In the genomic region with DNA sequence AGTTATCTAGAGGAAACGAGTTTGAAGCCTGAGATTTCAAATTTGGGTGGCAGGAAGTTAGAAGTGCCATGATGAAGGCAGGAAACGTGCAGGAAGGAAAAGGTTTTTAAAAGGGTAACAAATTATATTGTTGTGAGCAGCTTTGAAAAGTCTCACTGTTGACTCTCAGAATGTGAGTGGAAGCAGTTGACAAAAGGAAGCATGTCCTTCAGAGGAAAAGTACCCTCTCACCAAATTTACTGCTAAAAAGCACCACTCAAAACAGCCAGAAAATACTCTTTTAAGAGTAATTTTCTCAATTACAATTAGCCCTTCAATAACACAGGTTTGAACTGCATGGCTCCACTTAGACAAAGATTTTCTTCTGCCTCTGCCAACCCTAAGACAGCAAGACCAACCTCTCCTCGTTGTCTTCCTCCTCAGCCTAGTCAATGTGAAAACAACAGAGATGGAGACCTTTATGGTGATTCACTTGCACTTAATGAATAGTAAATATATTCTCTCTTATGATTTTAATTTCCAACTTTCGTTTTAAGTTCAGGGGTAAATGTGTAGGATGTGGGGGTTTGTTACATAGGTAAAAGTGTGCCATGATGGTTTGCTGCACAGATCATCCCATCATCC, we compare ENCODE assay signal across 21 cellular contexts.
DNase-seq lines count a peak whose midpoint lies in the region; ATAC-seq, FAIRE-seq and TF ChIP-seq lines count a peak whose summit lies in the region.
"Had no signal": no experiment of that assay in that cellular context is flagged by ENCODE, and none has a peak within 500 bp of the region (broad histone marks: within the 10 kb centered on the region; RNA-seq: fewer than 3 reads in every experiment).

No MANE protein-coding gene starts in this region.

- DNase-seq in activated CD4-positive, alpha-beta T cell treated with anti-CD3 and anti-CD28 coated beads, Interleukin-2, amount 10 ng/mL, durations not matched to agents 7 days and 5 days = peak; percentile 12
- no peak for DNase-seq in activated CD4-positive, alpha-beta T cell treated with anti-CD3 and anti-CD28 coated beads, Interleukin-2, amount 50 U/mL, for 4 hours
- DNase-seq in Karpas-422 (no peak), cerebellar cortex (ENCODE audit: low spot score) (no peak), GM19239 (ENCODE audit: insufficient read length, low spot score) (no peak)
- no peak for DNase-seq in activated naive CD4-positive, alpha-beta T cell treated with anti-CD3 and anti-CD28 coated beads, Interleukin-2, amount 50 U/mL, for 72 hours (ENCODE audit: low spot score in 2 of 2)
- DNase-seq: activated CD4-positive, alpha-beta T cell treated with anti-CD3 and anti-CD28 coated beads for 4 hours; activated gamma-delta T cell; hippocampal formation; left cardiac atrium; NCI-H2081 treated with DMSO at 0.1 percent for 48 hours; ovary; SHP77; stimulated activated CD4-positive, alpha-beta T cell treated with anti-CD3 and anti-CD28 coated beads, Interleukin-4, amount 100 ng/mL, for 24 hours; transverse colon had no signal

- POLR2A ChIA-PET in activated CD4-positive, alpha-beta T cell treated with anti-CD3 and anti-CD28 coated beads, Interleukin-2, amount 10 ng/mL, durations not matched to agents 7 days and 5 days (lab: Charles Lee) = no interaction called here

- H2AFZ ChIP-seq in Karpas-422 (ENCODE audit: low read length) (peak overlapping the region; percentile 74; the same call in 1 of the 2 replicates), neural cell (ENCODE audit: low read depth, low read length) (no peak overlapping the region)

- H3K4me2 ChIP-seq in Karpas-422 (ENCODE audit: low read depth, low read length, poor library complexity, severe bottlenecking) (no peak overlapping the region), neural cell (ENCODE audit: low read length) (no peak overlapping the region)

- FAIRE-seq in GM19239 (lab: Jason Lieb, UNC) = no peak
- FAIRE-seq: D721Med, HTR-8/SVneo had no signal

- H3K27me3 Mint-ChIP-seq in activated CD4-positive, alpha-beta T cell treated with anti-CD3 and anti-CD28 coated beads, Interleukin-2, amount 10 ng/mL, durations not matched to agents 7 days and 5 days = no peaks in the 10 kb centered on the region

- no peaks in the 10 kb centered on the region for H4K20me1 ChIP-seq in Karpas-422 (ENCODE audit: insufficient read depth, low read depth, low read length)
- H4K20me1 ChIP-seq in neural cell (ENCODE audit: insufficient read depth) = no peaks in the 10 kb centered on the region

- H3K27ac ChIP-seq in Karpas-422 (ENCODE audit: low read length) (no peak overlapping the region), neural cell (ENCODE audit: low read length) (peak overlapping the region; percentile 44)
- H3K27ac ChIP-seq: breast epithelium, ovary, transverse colon had no signal

- ATAC-seq in activated naive CD4-positive, alpha-beta T cell treated with anti-CD3 and anti-CD28 coated beads, Interleukin-2, amount 50 U/mL, for 72 hours = peak; percentile 62 to 88
- no peak for ATAC-seq in GM21529 (IDR thresholded peaks at IDR 0.05; ENCODE audit: unreplicated experiment)
- ATAC-seq: HCT116, left cardiac atrium had no signal

- H3K9me3 ChIP-seq in Karpas-422 (ENCODE audit: low read length) = no peaks in the 10 kb centered on the region
- no peaks in the 10 kb centered on the region for H3K9me3 ChIP-seq in neural cell (ENCODE audit: low read length)
- H3K9me3 ChIP-seq: breast epithelium, ovary, transverse colon had no signal

- TF ChIP-seq RAD21 in neural cell (conservative IDR thresholded peaks at IDR 0.05) = no peak

- peaks cover 7% of the 10 kb centered on the region for H3K9me3 Mint-ChIP-seq in activated CD4-positive, alpha-beta T cell treated with anti-CD3 and anti-CD28 coated beads, Interleukin-2, amount 10 ng/mL, durations not matched to agents 7 days and 5 days
- H3K9me3 Mint-ChIP-seq in activated naive CD4-positive, alpha-beta T cell treated with anti-CD3 and anti-CD28 coated beads, Interleukin-2, amount 50 U/mL, for 72 hours = peaks cover 3 to 16% of the 10 kb centered on the region in 2 donors

- peak overlapping the region; percentile 92 for H3K27ac Mint-ChIP-seq in activated CD4-positive, alpha-beta T cell treated with anti-CD3 and anti-CD28 coated beads, Interleukin-2, amount 10 ng/mL, durations not matched to agents 7 days and 5 days
- peak overlapping the region; percentile 83 to 90 for H3K27ac Mint-ChIP-seq in activated naive CD4-positive, alpha-beta T cell treated with anti-CD3 and anti-CD28 coated beads, Interleukin-2, amount 50 U/mL, for 72 hours

- no peaks in the 10 kb centered on the region for H3K79me2 ChIP-seq in Karpas-422 (ENCODE audit: low read length)
- H3K79me2 ChIP-seq in neural cell (replicated peaks; ENCODE audit: insufficient read depth, low read length) = no peaks in the 10 kb centered on the region

- H3K4me1 Mint-ChIP-seq in activated CD4-positive, alpha-beta T cell treated with anti-CD3 and anti-CD28 coated beads, Interleukin-2, amount 10 ng/mL, durations not matched to agents 7 days and 5 days = peaks cover 22% of the 10 kb centered on the region

- no peaks in the 10 kb centered on the region for H3K36me3 ChIP-seq in Karpas-422 (ENCODE audit: insufficient read depth, low read length)
- H3K36me3 ChIP-seq in neural cell (ENCODE audit: insufficient read depth, low read length) = no peaks in the 10 kb centered on the region
- H3K36me3 ChIP-seq: breast epithelium, ovary, transverse colon had no signal

- H3K27me3 ChIP-seq in Karpas-422 (ENCODE audit: low read length) = no peaks in the 10 kb centered on the region
- H3K27me3 ChIP-seq in neural cell (ENCODE audit: insufficient read depth, low read depth, low read length) = no peaks in the 10 kb centered on the region
- H3K27me3 ChIP-seq: breast epithelium, ovary, transverse colon had no signal

- TF ChIP-seq CTCF in neural cell (IDR thresholded peaks at IDR 0.05; ENCODE audit: poor library complexity, severe bottlenecking) = no peak

- H3K4me3 Mint-ChIP-seq in activated CD4-positive, alpha-beta T cell treated with anti-CD3 and anti-CD28 coated beads, Interleukin-2, amount 10 ng/mL, durations not matched to agents 7 days and 5 days = no peak overlapping the region

- no peak for TF ChIP-seq EP300 in neural cell (conservative IDR thresholded peaks at IDR 0.05; ENCODE audit: poor library complexity, severe bottlenecking)

- H3K36me3 Mint-ChIP-seq in activated CD4-positive, alpha-beta T cell treated with anti-CD3 and anti-CD28 coated beads, Interleukin-2, amount 10 ng/mL, durations not matched to agents 7 days and 5 days (ENCODE audit: low read depth) = peaks cover 4% of the 10 kb centered on the region
- no peaks in the 10 kb centered on the region for H3K36me3 Mint-ChIP-seq in activated naive CD4-positive, alpha-beta T cell treated with anti-CD3 and anti-CD28 coated beads, Interleukin-2, amount 50 U/mL, for 72 hours

- no peaks in the 10 kb centered on the region; the same call in 1 of the 2 replicates for H3K4me1 ChIP-seq in Karpas-422 (ENCODE audit: low read length)
- H3K4me1 ChIP-seq: breast epithelium, transverse colon had no signal

- H3K9me2 ChIP-seq in Karpas-422 (replicated peaks; ENCODE audit: insufficient read depth, low read length) = no peaks in the 10 kb centered on the region
- no peaks in the 10 kb centered on the region for H3K9me2 ChIP-seq in neural cell (ENCODE audit: insufficient read depth, low read length)

- CTCF ChIA-PET in activated CD4-positive, alpha-beta T cell treated with anti-CD3 and anti-CD28 coated beads, Interleukin-2, amount 10 ng/mL, durations not matched to agents 7 days and 5 days (lab: Charles Lee) = interaction anchor here (0.6 to 1.1 kb wide), 2 partner anchors 25 to 439 kb away, joined by 4 to 5 read pairs; no protein-coding TSS in a partner anchor

- H3K9ac ChIP-seq in Karpas-422 (ENCODE audit: low read length) (no peak overlapping the region), neural cell (ENCODE audit: low read length) (no peak overlapping the region)

- H3K4me3 ChIP-seq in Karpas-422 (ENCODE audit: low read length) (no peak overlapping the region), neural cell (ENCODE audit: low read length) (no peak overlapping the region)
- H3K4me3 ChIP-seq: breast epithelium, ovary, transverse colon had no signal

- H3F3A ChIP-seq in neural cell (ENCODE audit: insufficient read depth, low read length, poor library complexity, severe bottlenecking) = no peaks in the 10 kb centered on the region

TF ChIP-seq in neural cell, 6 proteins besides CTCF, POLR2A, EP300 and RAD21:
- TF ChIP-seq, protein P1, sequence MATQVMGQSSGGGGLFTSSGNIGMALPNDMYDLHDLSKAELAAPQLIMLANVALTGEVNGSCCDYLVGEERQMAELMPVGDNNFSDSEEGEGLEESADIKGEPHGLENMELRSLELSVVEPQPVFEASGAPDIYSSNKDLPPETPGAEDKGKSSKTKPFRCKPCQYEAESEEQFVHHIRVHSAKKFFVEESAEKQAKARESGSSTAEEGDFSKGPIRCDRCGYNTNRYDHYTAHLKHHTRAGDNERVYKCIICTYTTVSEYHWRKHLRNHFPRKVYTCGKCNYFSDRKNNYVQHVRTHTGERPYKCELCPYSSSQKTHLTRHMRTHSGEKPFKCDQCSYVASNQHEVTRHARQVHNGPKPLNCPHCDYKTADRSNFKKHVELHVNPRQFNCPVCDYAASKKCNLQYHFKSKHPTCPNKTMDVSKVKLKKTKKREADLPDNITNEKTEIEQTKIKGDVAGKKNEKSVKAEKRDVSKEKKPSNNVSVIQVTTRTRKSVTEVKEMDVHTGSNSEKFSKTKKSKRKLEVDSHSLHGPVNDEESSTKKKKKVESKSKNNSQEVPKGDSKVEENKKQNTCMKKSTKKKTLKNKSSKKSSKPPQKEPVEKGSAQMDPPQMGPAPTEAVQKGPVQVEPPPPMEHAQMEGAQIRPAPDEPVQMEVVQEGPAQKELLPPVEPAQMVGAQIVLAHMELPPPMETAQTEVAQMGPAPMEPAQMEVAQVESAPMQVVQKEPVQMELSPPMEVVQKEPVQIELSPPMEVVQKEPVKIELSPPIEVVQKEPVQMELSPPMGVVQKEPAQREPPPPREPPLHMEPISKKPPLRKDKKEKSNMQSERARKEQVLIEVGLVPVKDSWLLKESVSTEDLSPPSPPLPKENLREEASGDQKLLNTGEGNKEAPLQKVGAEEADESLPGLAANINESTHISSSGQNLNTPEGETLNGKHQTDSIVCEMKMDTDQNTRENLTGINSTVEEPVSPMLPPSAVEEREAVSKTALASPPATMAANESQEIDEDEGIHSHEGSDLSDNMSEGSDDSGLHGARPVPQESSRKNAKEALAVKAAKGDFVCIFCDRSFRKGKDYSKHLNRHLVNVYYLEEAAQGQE (IDR thresholded peaks at IDR 0.05; ENCODE audit: borderline replicate concordance) = no peak
- TF ChIP-seq MXI1 (conservative IDR thresholded peaks at IDR 0.05; ENCODE audit: poor library complexity, severe bottlenecking) (no peak), TAF1 (IDR thresholded peaks at IDR 0.05; ENCODE audit: low read depth) (no peak), SMC3 (conservative IDR thresholded peaks at IDR 0.05; ENCODE audit: poor library complexity) (no peak), EZH2 (IDR thresholded peaks at IDR 0.05; ENCODE audit: borderline replicate concordance, insufficient read depth, low read length, poor library complexity, severe bottlenecking) (no peak), POLR2AphosphoS5 (IDR thresholded peaks at IDR 0.05) (no peak)
